In genomic region chr7:101977249-101977648, GRCh38 we compare ENCODE assay signal across 30 cellular contexts.
"Had no signal": no experiment of that assay in that cellular context is flagged by ENCODE, and none has a peak within 500 bp of the region (broad histone marks: within the 10 kb centered on the region; RNA-seq: fewer than 3 reads in every experiment).

No MANE protein-coding gene starts in this region.

- H3K4me1 ChIP-seq: adrenal gland, colonic mucosa had no signal

- H3K27ac Mint-ChIP-seq: activated CD4-positive, alpha-beta memory T cell treated with anti-CD3 and anti-CD28 coated beads for 36 hours; activated CD4-positive, alpha-beta T cell treated with anti-CD3 and anti-CD28 coated beads for 36 hours; activated CD4-positive, alpha-beta T cell treated with anti-CD3 and anti-CD28 coated beads, Interleukin-2, amount 10 ng/mL, durations not matched to agents 24 days and 14 days; activated CD8-positive, alpha-beta memory T cell treated with anti-CD3 and anti-CD28 coated beads, Interleukin-2, amount 10 ng/mL, durations not matched to agents 7 days and 5 days; activated CD8-positive, alpha-beta T cell treated with anti-CD3 and anti-CD28 coated beads, Interleukin-2, amount 10 ng/mL, durations not matched to agents 7 days and 5 days; activated naive CD4-positive, alpha-beta T cell treated with anti-CD3 and anti-CD28 coated beads for 36 hours; activated naive CD4-positive, alpha-beta T cell treated with anti-CD3 and anti-CD28 coated beads, Interleukin-2, amount 50 U/mL, for 24 hours; activated naive CD8-positive, alpha-beta T cell treated with anti-CD3 and anti-CD28 coated beads for 36 hours; activated naive CD8-positive, alpha-beta T cell treated with anti-CD3 and anti-CD28 coated beads, Interleukin-2, amount 50 U/mL, for 24 hours; activated T-helper 1 cell treated with anti-CD3 and anti-CD28 coated beads, Interleukin-12 subunit alpha, Interleukin-12 subunit beta, Interleukin-2, Interleukin-4 antibody, amounts not matched to agents 30 ng/mL and 10 ng/mL and 1 ng/mL, durations not matched to agents 14 hours and 24 hours and 36 hours; activated T-helper 2 cell treated with anti-CD3 and anti-CD28 coated beads, Interferon-gamma antibody, Interleukin-2, Interleukin-4, amounts not matched to agents 10 μg/mL and 5 μg/mL and 100 μg/mL, durations not matched to agents 14 hours and 24 hours and 36 hours had no signal

- H3K36me3 ChIP-seq: adrenal gland, colonic mucosa had no signal

- H3K9me3 ChIP-seq: adrenal gland, body of pancreas, colonic mucosa, heart right ventricle had no signal

- ATAC-seq: activated CD4-positive, alpha-beta T cell treated with anti-CD3 and anti-CD28 coated beads for 36 hours; activated CD8-positive, alpha-beta memory T cell treated with anti-CD3 and anti-CD28 coated beads, Interleukin-2, amount 10 ng/mL, durations not matched to agents 7 days and 5 days; activated CD8-positive, alpha-beta T cell treated with anti-CD3 and anti-CD28 coated beads, Interleukin-2, amount 10 ng/mL, durations not matched to agents 7 days and 5 days; activated naive CD8-positive, alpha-beta T cell treated with anti-CD3 and anti-CD28 coated beads, Interleukin-2, amount 50 U/mL, for 24 hours; body of pancreas; esophagus mucosa; heart right ventricle had no signal

- FAIRE-seq: frontal cortex had no signal

- H3K9me3 Mint-ChIP-seq: activated CD4-positive, alpha-beta memory T cell treated with anti-CD3 and anti-CD28 coated beads for 36 hours; activated CD4-positive, alpha-beta T cell treated with anti-CD3 and anti-CD28 coated beads, Interleukin-2, amount 10 ng/mL, durations not matched to agents 24 days and 14 days; activated naive CD4-positive, alpha-beta T cell treated with anti-CD3 and anti-CD28 coated beads for 36 hours; activated naive CD4-positive, alpha-beta T cell treated with anti-CD3 and anti-CD28 coated beads, Interleukin-2, amount 50 U/mL, for 24 hours; activated naive CD8-positive, alpha-beta T cell treated with anti-CD3 and anti-CD28 coated beads for 36 hours; activated naive CD8-positive, alpha-beta T cell treated with anti-CD3 and anti-CD28 coated beads, Interleukin-2, amount 50 U/mL, for 24 hours; activated T-helper 1 cell treated with anti-CD3 and anti-CD28 coated beads, Interleukin-12 subunit alpha, Interleukin-12 subunit beta, Interleukin-2, Interleukin-4 antibody, amounts not matched to agents 30 ng/mL and 10 ng/mL and 1 ng/mL, durations not matched to agents 14 hours and 24 hours and 36 hours; activated T-helper 2 cell treated with anti-CD3 and anti-CD28 coated beads, Interferon-gamma antibody, Interleukin-2, Interleukin-4, amounts not matched to agents 10 μg/mL and 5 μg/mL and 100 μg/mL, durations not matched to agents 14 hours and 24 hours and 36 hours had no signal

- DNase-seq: activated CD4-positive, alpha-beta memory T cell treated with anti-CD3 and anti-CD28 coated beads for 36 hours; activated CD4-positive, alpha-beta T cell treated with anti-CD3 and anti-CD28 coated beads for 36 hours; activated CD4-positive, alpha-beta T cell treated with anti-CD3 and anti-CD28 coated beads, Interleukin-2, amount 10 ng/mL, durations not matched to agents 24 days and 14 days; activated CD4-positive, CD25-positive, alpha-beta regulatory T cell; activated CD4-positive, CD25-positive, alpha-beta regulatory T cell treated with anti-CD3 and anti-CD28 coated beads, Interleukin-2, amount 50 U/mL, for 72 hours; activated CD8-positive, alpha-beta memory T cell treated with anti-CD3 and anti-CD28 coated beads, Interleukin-2, amount 10 ng/mL, durations not matched to agents 7 days and 5 days; activated CD8-positive, alpha-beta memory T cell treated with anti-CD3 and anti-CD28 coated beads, Interleukin-2, amount 50 U/mL, for 4 hours; activated CD8-positive, alpha-beta T cell treated with anti-CD3 and anti-CD28 coated beads, Interleukin-2, amount 10 ng/mL, durations not matched to agents 7 days and 5 days; activated effector memory CD4-positive, alpha-beta T cell treated with anti-CD3 and anti-CD28 coated beads, Interleukin-2, amount 50 U/mL, for 16 hours; activated naive CD4-positive, alpha-beta T cell treated with anti-CD3 and anti-CD28 coated beads for 36 hours; activated naive CD8-positive, alpha-beta T cell treated with anti-CD3 and anti-CD28 coated beads for 36 hours; activated naive CD8-positive, alpha-beta T cell treated with anti-CD3 and anti-CD28 coated beads, Interleukin-2, amount 50 U/mL, for 24 hours; activated T-cell treated with anti-CD3 and anti-CD28 coated beads, Interleukin-2, amount 50 U/mL, for 1 hour; activated T-cell treated with anti-CD3 and anti-CD28 coated beads, Interleukin-2, amount 50 U/mL, for 48 hours; adrenal gland; amygdala; aorta; body of pancreas; caudate nucleus; colonic mucosa; effector CD8-positive, alpha-beta T cell; foreskin fibroblast; heart right ventricle; T-helper 2 cell had no signal

- H3K4me3 ChIP-seq: adrenal gland, body of pancreas, colonic mucosa, heart right ventricle, hepatocyte had no signal

- H3K4me2 ChIP-seq: hepatocyte had no signal

- H3K27ac ChIP-seq: adrenal gland, body of pancreas, colonic mucosa, heart right ventricle, hepatocyte had no signal

- H3K27me3 Mint-ChIP-seq: activated CD4-positive, alpha-beta memory T cell treated with anti-CD3 and anti-CD28 coated beads for 36 hours; activated CD4-positive, alpha-beta T cell treated with anti-CD3 and anti-CD28 coated beads for 36 hours; activated CD4-positive, alpha-beta T cell treated with anti-CD3 and anti-CD28 coated beads, Interleukin-2, amount 10 ng/mL, durations not matched to agents 24 days and 14 days; activated CD8-positive, alpha-beta memory T cell treated with anti-CD3 and anti-CD28 coated beads, Interleukin-2, amount 10 ng/mL, durations not matched to agents 7 days and 5 days; activated naive CD4-positive, alpha-beta T cell treated with anti-CD3 and anti-CD28 coated beads, Interleukin-2, amount 50 U/mL, for 24 hours; activated naive CD8-positive, alpha-beta T cell treated with anti-CD3 and anti-CD28 coated beads for 36 hours; activated naive CD8-positive, alpha-beta T cell treated with anti-CD3 and anti-CD28 coated beads, Interleukin-2, amount 50 U/mL, for 24 hours had no signal

- H3K27me3 ChIP-seq: adrenal gland, body of pancreas, colonic mucosa, heart right ventricle, hepatocyte had no signal

- H3K4me3 Mint-ChIP-seq: activated CD4-positive, alpha-beta memory T cell treated with anti-CD3 and anti-CD28 coated beads for 36 hours; activated CD4-positive, alpha-beta T cell treated with anti-CD3 and anti-CD28 coated beads for 36 hours; activated CD4-positive, alpha-beta T cell treated with anti-CD3 and anti-CD28 coated beads, Interleukin-2, amount 10 ng/mL, durations not matched to agents 24 days and 14 days; activated CD8-positive, alpha-beta memory T cell treated with anti-CD3 and anti-CD28 coated beads, Interleukin-2, amount 10 ng/mL, durations not matched to agents 7 days and 5 days; activated CD8-positive, alpha-beta T cell treated with anti-CD3 and anti-CD28 coated beads, Interleukin-2, amount 10 ng/mL, durations not matched to agents 7 days and 5 days; activated naive CD4-positive, alpha-beta T cell treated with anti-CD3 and anti-CD28 coated beads for 36 hours; activated naive CD4-positive, alpha-beta T cell treated with anti-CD3 and anti-CD28 coated beads, Interleukin-2, amount 50 U/mL, for 24 hours; activated naive CD8-positive, alpha-beta T cell treated with anti-CD3 and anti-CD28 coated beads for 36 hours; activated naive CD8-positive, alpha-beta T cell treated with anti-CD3 and anti-CD28 coated beads, Interleukin-2, amount 50 U/mL, for 24 hours; activated T-helper 1 cell treated with anti-CD3 and anti-CD28 coated beads, Interleukin-12 subunit alpha, Interleukin-12 subunit beta, Interleukin-2, Interleukin-4 antibody, amounts not matched to agents 30 ng/mL and 10 ng/mL and 1 ng/mL, durations not matched to agents 14 hours and 24 hours and 36 hours had no signal

- H3K36me3 Mint-ChIP-seq: activated CD8-positive, alpha-beta memory T cell treated with anti-CD3 and anti-CD28 coated beads, Interleukin-2, amount 10 ng/mL, durations not matched to agents 7 days and 5 days had no signal

- H2AFZ ChIP-seq: hepatocyte had no signal
